8 cellular contexts compared by ENCODE assay signal in genomic region chr4:122152699-122153328, GRCh38. TPM values are rescaled to one million over a fixed set of nuclear protein-coding genes. Genes with fewer than 3 reads are reported as not detected.
DNase-seq lines count a peak whose midpoint lies in the region; ATAC-seq and TF ChIP-seq lines count a peak whose summit lies in the region.

No MANE protein-coding gene starts in this region.

- H3K4me3 Mint-ChIP-seq in activated naive CD8-positive, alpha-beta T cell treated with anti-CD3 and anti-CD28 coated beads for 36 hours, result peak overlapping the region; percentile 90
- peak overlapping the region; percentile 98 for H3K4me3 Mint-ChIP-seq in osteocyte (ENCODE audit: unreplicated experiment)

- H3K4me3 ChIP-seq in AG10803 (ENCODE audit: low read length), result peak overlapping the region; percentile 99
- peak overlapping the region; percentile 84 for H3K4me3 ChIP-seq in NT2/D1 (ENCODE audit: insufficient read length, low read depth)

- intact Hi-C loops in Right ventricle myocardium superior (cut with DNase I), result loop anchor here (10.0 kb wide), 1 partner anchor 158 kb away; no protein-coding TSS in a partner anchor

- DNase-seq in AG10803 (ENCODE audit: low read depth), result peak; percentile 22
- peak; percentile 3 for DNase-seq in NT2/D1 (ENCODE audit: low read depth, low spot score)
- DNase-seq in activated naive CD8-positive, alpha-beta T cell treated with anti-CD3 and anti-CD28 coated beads for 36 hours, result peak; percentile 28
- DNase-seq in Right ventricle myocardium superior, result peak; percentile 68
- peak; percentile 86 for DNase-seq in osteocyte (ENCODE audit: extremely low spot score, unreplicated experiment)
- DNase-seq in NCI-H2196 (lab: John Stamatoyannopoulos, UW; ENCODE audit: unreplicated experiment), result no peak

- H3K9me3 ChIP-seq in NT2/D1 (ENCODE audit: insufficient read depth, low read length), result no peaks in the 10 kb centered on the region

- H3K36me3 Mint-ChIP-seq in activated naive CD8-positive, alpha-beta T cell treated with anti-CD3 and anti-CD28 coated beads for 36 hours, result peaks cover 27% of the 10 kb centered on the region
- peaks cover 18% of the 10 kb centered on the region for H3K36me3 Mint-ChIP-seq in osteocyte (ENCODE audit: unreplicated experiment)

- no peaks in the 10 kb centered on the region for H3K4me1 ChIP-seq in NT2/D1 (ENCODE audit: insufficient read depth, insufficient read length)

- H3K9me3 Mint-ChIP-seq in activated naive CD8-positive, alpha-beta T cell treated with anti-CD3 and anti-CD28 coated beads for 36 hours, result no peaks in the 10 kb centered on the region
- no peaks in the 10 kb centered on the region for H3K9me3 Mint-ChIP-seq in osteocyte (ENCODE audit: unreplicated experiment)

- ATAC-seq in GM18868 (IDR thresholded peaks at IDR 0.05; ENCODE audit: unreplicated experiment), result peak; percentile 24
- ATAC-seq in HG03097 (IDR thresholded peaks at IDR 0.05; ENCODE audit: low FRiP score, unreplicated experiment), result peak; percentile 28
- peak; percentile 72 for ATAC-seq in Right ventricle myocardium superior (ENCODE audit: poor library complexity)

- peaks cover 24% of the 10 kb centered on the region for H3K36me3 ChIP-seq in NT2/D1 (ENCODE audit: insufficient read depth, insufficient read length, low read length)

- TF ChIP-seq CTCF in AG10803 (conservative IDR thresholded peaks at IDR 0.05; ENCODE audit: low read length) (no peak), osteocyte (IDR thresholded peaks at IDR 0.05) (no peak)

- H3K4me1 Mint-ChIP-seq in activated naive CD8-positive, alpha-beta T cell treated with anti-CD3 and anti-CD28 coated beads for 36 hours, result peaks cover 48% of the 10 kb centered on the region
- peaks cover 20% of the 10 kb centered on the region for H3K4me1 Mint-ChIP-seq in osteocyte (ENCODE audit: unreplicated experiment)

- H3K27ac Mint-ChIP-seq in activated naive CD8-positive, alpha-beta T cell treated with anti-CD3 and anti-CD28 coated beads for 36 hours, result peak overlapping the region; percentile 65
- H3K27ac Mint-ChIP-seq in osteocyte (ENCODE audit: unreplicated experiment), result peak overlapping the region; percentile 51

- peak overlapping the region; percentile 90 for H3K9ac ChIP-seq in NT2/D1 (ENCODE audit: insufficient read length, low read depth)

- H3K27me3 Mint-ChIP-seq in activated naive CD8-positive, alpha-beta T cell treated with anti-CD3 and anti-CD28 coated beads for 36 hours, result no peaks in the 10 kb centered on the region
- no peaks in the 10 kb centered on the region for H3K27me3 Mint-ChIP-seq in osteocyte (ENCODE audit: unreplicated experiment)

- H3K27me3 ChIP-seq in NT2/D1 (ENCODE audit: insufficient read depth, insufficient read length), result no peaks in the 10 kb centered on the region

RNA-seq across cellular contexts. Expression of gene BLTP1, which starts 0.7 kb away (rescaled TPM):
- total RNA-seq in activated naive CD8-positive, alpha-beta T cell treated with anti-CD3 and anti-CD28 coated beads for 36 hours, result 10 to 100 TPM; 12.2 to 12.6 TPM
- total RNA-seq in Right ventricle myocardium superior, result 30.5 TPM
- total RNA-seq in osteocyte, result 41.6 and 48.1 TPM in 2 replicates
